9 cellular contexts compared by ENCODE assay signal in genomic region chr2:118841828-118842461, GRCh38. TPM values are rescaled to one million over a fixed set of nuclear protein-coding genes. Genes with fewer than 3 reads are reported as not detected.
DNase-seq lines count a peak whose midpoint lies in the region; ATAC-seq and TF ChIP-seq lines count a peak whose summit lies in the region.
"Had no signal": no experiment of that assay in that cellular context is flagged by ENCODE, and none has a peak within 500 bp of the region (broad histone marks: within the 10 kb centered on the region; RNA-seq: fewer than 3 reads in every experiment).

No MANE protein-coding gene starts in this region.

- H3K9me3 Mint-ChIP-seq in activated CD4-positive, alpha-beta memory T cell treated with anti-CD3 and anti-CD28 coated beads for 36 hours = no peaks in the 10 kb centered on the region
- no peaks in the 10 kb centered on the region for H3K9me3 Mint-ChIP-seq in activated CD4-positive, alpha-beta memory T cell treated with anti-CD3 and anti-CD28 coated beads, Interleukin-2, amount 10 ng/mL, durations not matched to agents 7 days and 5 days
- H3K9me3 Mint-ChIP-seq in stimulated activated naive B cell treated with anti-CD40 and anti-IgM and Interleukin-4, amounts not matched to agents 10 μg/mL and 1 μg/mL and 100 μg/mL, for 72 hours = no peaks in the 10 kb centered on the region

- H3K4me1 ChIP-seq in ascending aorta = peaks cover under 1 to 7% of the 10 kb centered on the region in 2 donors
- H3K4me1 ChIP-seq in lower lobe of right lung = peaks cover 27% of the 10 kb centered on the region

- intact Hi-C loops in activated CD4-positive, alpha-beta memory T cell treated with anti-CD3 and anti-CD28 coated beads for 36 hours (cut with micrococcal nuclease) = loop anchor here (2.0 kb wide), 1 partner anchor 15 kb away; no protein-coding TSS in a partner anchor
- intact Hi-C loops in ascending aorta (cut with DNase I) (no loop called here), lower lobe of right lung (cut with DNase I) (no loop called here)

- POLR2A ChIA-PET in activated CD4-positive, alpha-beta memory T cell treated with anti-CD3 and anti-CD28 coated beads for 36 hours (lab: Charles Lee) = no interaction called here
- POLR2A ChIA-PET in activated CD4-positive, alpha-beta memory T cell treated with anti-CD3 and anti-CD28 coated beads, Interleukin-2, amount 10 ng/mL, durations not matched to agents 7 days and 5 days (lab: Charles Lee) = no interaction called here

- H3K27ac ChIP-seq in ascending aorta (no peak overlapping the region), lower lobe of right lung (no peak overlapping the region)

- peaks cover 20% of the 10 kb centered on the region for H3K4me1 Mint-ChIP-seq in activated CD4-positive, alpha-beta memory T cell treated with anti-CD3 and anti-CD28 coated beads for 36 hours (ENCODE audit: low read depth)
- H3K4me1 Mint-ChIP-seq in activated CD4-positive, alpha-beta memory T cell treated with anti-CD3 and anti-CD28 coated beads, Interleukin-2, amount 10 ng/mL, durations not matched to agents 7 days and 5 days = peaks cover 3% of the 10 kb centered on the region
- H3K4me1 Mint-ChIP-seq in stimulated activated naive B cell treated with anti-CD40 and anti-IgM and Interleukin-4, amounts not matched to agents 10 μg/mL and 1 μg/mL and 100 μg/mL, for 72 hours = peaks cover 17 to 44% of the 10 kb centered on the region in 2 donors

- H3K4me3 Mint-ChIP-seq in activated CD4-positive, alpha-beta memory T cell treated with anti-CD3 and anti-CD28 coated beads for 36 hours = peak overlapping the region; percentile 63
- H3K4me3 Mint-ChIP-seq in activated CD4-positive, alpha-beta memory T cell treated with anti-CD3 and anti-CD28 coated beads, Interleukin-2, amount 10 ng/mL, durations not matched to agents 7 days and 5 days = no peak overlapping the region
- H3K4me3 Mint-ChIP-seq in stimulated activated naive B cell treated with anti-CD40 and anti-IgM and Interleukin-4, amounts not matched to agents 10 μg/mL and 1 μg/mL and 100 μg/mL, for 72 hours = peak overlapping the region; percentile 84 to 90

- peaks cover 76% of the 10 kb centered on the region for H3K27me3 Mint-ChIP-seq in activated CD4-positive, alpha-beta memory T cell treated with anti-CD3 and anti-CD28 coated beads for 36 hours
- peaks cover 81% of the 10 kb centered on the region for H3K27me3 Mint-ChIP-seq in activated CD4-positive, alpha-beta memory T cell treated with anti-CD3 and anti-CD28 coated beads, Interleukin-2, amount 10 ng/mL, durations not matched to agents 7 days and 5 days
- H3K27me3 Mint-ChIP-seq in stimulated activated naive B cell treated with anti-CD40 and anti-IgM and Interleukin-4, amounts not matched to agents 10 μg/mL and 1 μg/mL and 100 μg/mL, for 72 hours = peaks cover 85 to 96% of the 10 kb centered on the region in 2 donors

- no peak overlapping the region for H3K27ac Mint-ChIP-seq in activated CD4-positive, alpha-beta memory T cell treated with anti-CD3 and anti-CD28 coated beads for 36 hours
- H3K27ac Mint-ChIP-seq in activated CD4-positive, alpha-beta memory T cell treated with anti-CD3 and anti-CD28 coated beads, Interleukin-2, amount 10 ng/mL, durations not matched to agents 7 days and 5 days = no peak overlapping the region
- H3K27ac Mint-ChIP-seq in stimulated activated naive B cell treated with anti-CD40 and anti-IgM and Interleukin-4, amounts not matched to agents 10 μg/mL and 1 μg/mL and 100 μg/mL, for 72 hours = peak overlapping the region; percentile 62

- H3K9me3 ChIP-seq in ascending aorta (no peaks in the 10 kb centered on the region), lower lobe of right lung (no peaks in the 10 kb centered on the region)

- H3K36me3 ChIP-seq in ascending aorta (no peaks in the 10 kb centered on the region), lower lobe of right lung (no peaks in the 10 kb centered on the region)

- H3K27me3 ChIP-seq in ascending aorta (peaks cover 41% of the 10 kb centered on the region), lower lobe of right lung (ENCODE audit: low read depth) (peaks cover 98% of the 10 kb centered on the region)

- TF ChIP-seq CTCF in ascending aorta (IDR thresholded peaks at IDR 0.05) (no peak), lower lobe of right lung (IDR thresholded peaks at IDR 0.05) (no peak)

- no peak for DNase-seq in activated CD4-positive, alpha-beta memory T cell treated with anti-CD3 and anti-CD28 coated beads for 36 hours
- DNase-seq in activated CD4-positive, alpha-beta memory T cell treated with anti-CD3 and anti-CD28 coated beads, Interleukin-2, amount 10 ng/mL, durations not matched to agents 7 days and 5 days = no peak
- peak in 1 of 2 donors; percentile 39 for DNase-seq in ascending aorta (ENCODE audit: low spot score in 2 of 2)
- no peak for DNase-seq in lower lobe of right lung
- no peak for DNase-seq in stimulated activated naive B cell treated with anti-CD40 and anti-IgM and Interleukin-4, amounts not matched to agents 10 μg/mL and 1 μg/mL and 100 μg/mL, for 72 hours
- DNase-seq in hippocampal formation (lab: John Stamatoyannopoulos, UW) = no peak
- no peak for DNase-seq in NK-92 (lab: John Stamatoyannopoulos, UW; ENCODE audit: unreplicated experiment)
- DNase-seq: AML-193 had no signal

- CTCF ChIA-PET in activated CD4-positive, alpha-beta memory T cell treated with anti-CD3 and anti-CD28 coated beads for 36 hours (lab: Charles Lee) = interaction anchor here (0.8 kb wide), 1 partner anchor 13 kb away, joined by 3 read pairs; no protein-coding TSS in a partner anchor
- CTCF ChIA-PET in activated CD4-positive, alpha-beta memory T cell treated with anti-CD3 and anti-CD28 coated beads, Interleukin-2, amount 10 ng/mL, durations not matched to agents 7 days and 5 days (lab: Charles Lee) = interaction anchor here (4.8 kb wide), 1 partner anchor 14 kb away, joined by 16 read pairs; no protein-coding TSS in a partner anchor

- H3K4me3 ChIP-seq in ascending aorta = peak overlapping the region; percentile 14 to 53
- H3K4me3 ChIP-seq in lower lobe of right lung = peak overlapping the region; percentile 38

- no peaks in the 10 kb centered on the region for H3K36me3 Mint-ChIP-seq in activated CD4-positive, alpha-beta memory T cell treated with anti-CD3 and anti-CD28 coated beads for 36 hours
- H3K36me3 Mint-ChIP-seq in activated CD4-positive, alpha-beta memory T cell treated with anti-CD3 and anti-CD28 coated beads, Interleukin-2, amount 10 ng/mL, durations not matched to agents 7 days and 5 days (ENCODE audit: low read depth) = peaks cover 4% of the 10 kb centered on the region
- H3K36me3 Mint-ChIP-seq in stimulated activated naive B cell treated with anti-CD40 and anti-IgM and Interleukin-4, amounts not matched to agents 10 μg/mL and 1 μg/mL and 100 μg/mL, for 72 hours = peaks cover 0 to 2% of the 10 kb centered on the region in 2 donors

- ATAC-seq in lower lobe of right lung (no peak), HG02973 (IDR thresholded peaks at IDR 0.05; ENCODE audit: unreplicated experiment) (no peak)
- no peak for ATAC-seq in stimulated activated naive B cell treated with anti-CD40 and anti-IgM and Interleukin-4, amounts not matched to agents 10 μg/mL and 1 μg/mL and 100 μg/mL, for 72 hours (replicated peaks)

RNA-seq across cellular contexts. Expression of gene EN1, which starts 5.5 kb away (rescaled TPM):
- total RNA-seq in activated CD4-positive, alpha-beta memory T cell treated with anti-CD3 and anti-CD28 coated beads for 36 hours = not detected
- total RNA-seq in activated CD4-positive, alpha-beta memory T cell treated with anti-CD3 and anti-CD28 coated beads, Interleukin-2, amount 10 ng/mL, durations not matched to agents 7 days and 5 days = not detected
- total RNA-seq in ascending aorta (not detected), lower lobe of right lung (0.15 TPM)
